Comparison of ENCODE assay signal across 15 cellular contexts in the genomic region with DNA sequence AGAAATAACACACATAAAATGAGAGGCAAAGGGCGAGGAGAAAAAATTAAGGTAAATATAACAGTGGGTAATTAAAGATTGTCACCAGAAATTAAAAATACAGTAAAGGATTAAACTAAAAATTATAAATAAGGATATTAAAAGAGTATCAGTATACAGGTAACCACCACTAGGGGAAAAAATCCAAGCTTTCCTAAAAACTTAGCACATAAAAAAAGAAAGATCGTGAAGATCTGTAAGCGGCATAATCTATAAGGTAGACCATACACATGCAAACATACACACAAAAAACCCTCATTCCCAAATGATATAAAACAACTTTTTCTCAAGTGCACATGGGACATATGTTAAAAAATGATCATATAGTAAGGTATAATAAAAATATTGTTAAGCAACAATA.
DNase-seq lines count a peak whose midpoint lies in the region; ATAC-seq and TF ChIP-seq lines count a peak whose summit lies in the region.
"Had no signal": no experiment of that assay in that cellular context is flagged by ENCODE, and none has a peak within 500 bp of the region (broad histone marks: within the 10 kb centered on the region; RNA-seq: fewer than 3 reads in every experiment).

No MANE protein-coding gene starts in this region.

- H3K27me3 Mint-ChIP-seq in H9 (ENCODE audit: low read depth) (no peaks in the 10 kb centered on the region), endodermal cell (ENCODE audit: insufficient read depth) (no peaks in the 10 kb centered on the region), neural crest cell (ENCODE audit: low read depth) (no peaks in the 10 kb centered on the region)
- H3K27me3 Mint-ChIP-seq: CD4-positive, alpha-beta memory T cell; IgD-negative memory B cell had no signal

- no peak overlapping the region for H3K56ac ChIP-seq in H9 (ENCODE audit: insufficient read length, low read depth, low read length)

- no peak overlapping the region for H2AK5ac ChIP-seq in H9 (ENCODE audit: insufficient read length, low read length)

- no peak overlapping the region for H4K8ac ChIP-seq in H9 (replicated peaks; ENCODE audit: insufficient read length, low read depth, low read length)

- no peak overlapping the region for H3K4ac ChIP-seq in H9 (ENCODE audit: low read depth, low read length)

- H3K36me3 ChIP-seq in endodermal cell (ENCODE audit: control insufficient read depth, insufficient read depth, low read length) = no peaks in the 10 kb centered on the region

- H3K4me1 ChIP-seq in H9 (ENCODE audit: insufficient read depth, low read length) (no peaks in the 10 kb centered on the region), endodermal cell (ENCODE audit: control insufficient read depth, insufficient read depth, low read length) (no peaks in the 10 kb centered on the region)

- H3K79me2 ChIP-seq in H9 (ENCODE audit: insufficient read depth, low read length) = no peaks in the 10 kb centered on the region

- no peaks in the 10 kb centered on the region for H3K9me3 ChIP-seq in H9 (ENCODE audit: control insufficient read depth, low read depth, low read length)
- H3K9me3 ChIP-seq in endodermal cell (ENCODE audit: control insufficient read depth, low read length) = no peaks in the 10 kb centered on the region

- no peak overlapping the region for H3T11ph ChIP-seq in H9 (ENCODE audit: low read length)

- no peak overlapping the region for H3K23ac ChIP-seq in H9 (ENCODE audit: insufficient read length, low read depth, low read length)

- H4K5ac ChIP-seq in H9 (ENCODE audit: insufficient read length, low read depth, low read length) = no peak overlapping the region

- H3K27ac ChIP-seq in H9 (ENCODE audit: insufficient read length, low read depth, low read length) = no peak overlapping the region
- no peak overlapping the region for H3K27ac ChIP-seq in endodermal cell (ENCODE audit: low read depth, low read length)

- H3K27me3 ChIP-seq in H9 (ENCODE audit: insufficient read depth, low read length) (no peaks in the 10 kb centered on the region), endodermal cell (ENCODE audit: control insufficient read depth, insufficient read depth, low read length, poor library complexity, severe bottlenecking) (no peaks in the 10 kb centered on the region)

- no peaks in the 10 kb centered on the region for H3K23me2 ChIP-seq in H9 (ENCODE audit: insufficient read length, low read depth, low read length, poor library complexity, severe bottlenecking)

- H3K27ac Mint-ChIP-seq in H9 = no peak overlapping the region
- no peak overlapping the region for H3K27ac Mint-ChIP-seq in endodermal cell
- no peak overlapping the region for H3K27ac Mint-ChIP-seq in neural crest cell (ENCODE audit: unreplicated experiment)
- H3K27ac Mint-ChIP-seq: CD14-positive monocyte; CD4-positive, alpha-beta memory T cell; IgD-negative memory B cell had no signal

- no peak overlapping the region for H2BK12ac ChIP-seq in H9 (ENCODE audit: insufficient read length, low read depth, low read length)

- no peak for ATAC-seq in HG02759 (IDR thresholded peaks at IDR 0.05; ENCODE audit: unreplicated experiment)
- ATAC-seq in HG02610 (IDR thresholded peaks at IDR 0.05; ENCODE audit: unreplicated experiment) = no peak
- ATAC-seq: GM12878, HepG2 had no signal

- no peak overlapping the region for H2BK20ac ChIP-seq in H9 (ENCODE audit: low read depth, low read length, poor library complexity, severe bottlenecking)

- H2BK5ac ChIP-seq in H9 (ENCODE audit: insufficient read length, low read length) = no peak overlapping the region

- H2AFZ ChIP-seq in H9 (ENCODE audit: low read length) = no peak overlapping the region

- no peaks in the 10 kb centered on the region for H4K20me1 ChIP-seq in H9 (ENCODE audit: control insufficient read depth, insufficient read depth, insufficient read length)

- H3K4me2 ChIP-seq in H9 (ENCODE audit: insufficient read depth, insufficient read length, low read length) = no peak overlapping the region

- H4K91ac ChIP-seq in H9 (ENCODE audit: insufficient read length, low read depth, low read length) = no peak overlapping the region

- H3K4me3 Mint-ChIP-seq in H9 (no peak overlapping the region), endodermal cell (no peak overlapping the region), neural crest cell (no peak overlapping the region)
- H3K4me3 Mint-ChIP-seq: CD14-positive monocyte; CD4-positive, alpha-beta memory T cell; IgD-negative memory B cell had no signal

- DNase-seq in H9 (no peak), endodermal cell (no peak), neural crest cell (ENCODE audit: low read depth, low spot score) (no peak)
- DNase-seq in central memory CD4-positive, alpha-beta T cell = no peak
- DNase-seq: ACHN; CD4-positive, alpha-beta memory T cell; DMS79 treated with DMSO at 0.1 percent for 48 hours; HCEC 1CT; KBM-7 had no signal

- TF ChIP-seq CTCF in H9 (conservative IDR thresholded peaks at IDR 0.05) (peak; percentile 31; the same call in 2 of the 3 replicates), endodermal cell (conservative IDR thresholded peaks at IDR 0.05) (peak; percentile 50), neural crest cell (conservative IDR thresholded peaks at IDR 0.05) (peak; percentile 33)

- H3K18ac ChIP-seq in H9 (ENCODE audit: insufficient read length, low read depth, low read length) = no peak overlapping the region

- H2BK15ac ChIP-seq in H9 (ENCODE audit: low read depth, low read length) = no peak overlapping the region

- H3K79me1 ChIP-seq in H9 (ENCODE audit: insufficient read depth, low read depth, low read length, poor library complexity, severe bottlenecking) = no peaks in the 10 kb centered on the region

- no peak overlapping the region for H3K14ac ChIP-seq in H9 (ENCODE audit: insufficient read depth, low read length)

- H3K4me1 Mint-ChIP-seq in H9 (peaks cover 0 to 3% of the 10 kb centered on the region in 2 experiments; a peak in 2 of 4 replicates), endodermal cell (no peaks in the 10 kb centered on the region), neural crest cell (peaks cover 4% of the 10 kb centered on the region)
- H3K4me1 Mint-ChIP-seq: CD14-positive monocyte; CD4-positive, alpha-beta memory T cell; IgD-negative memory B cell had no signal

- H3K9me3 Mint-ChIP-seq in H9 (no peaks in the 10 kb centered on the region; a peak in 1 of 5 replicates), endodermal cell (no peaks in the 10 kb centered on the region), neural crest cell (peaks cover 2% of the 10 kb centered on the region)

- H3K36me3 Mint-ChIP-seq in H9 (ENCODE audit: insufficient read depth in 1 of 3, low read depth in 3 of 3) (no peaks in the 10 kb centered on the region), endodermal cell (ENCODE audit: low read depth) (no peaks in the 10 kb centered on the region), neural crest cell (ENCODE audit: low read depth) (no peaks in the 10 kb centered on the region)
- H3K36me3 Mint-ChIP-seq: CD14-positive monocyte; CD4-positive, alpha-beta memory T cell; IgD-negative memory B cell had no signal

- H2BK120ac ChIP-seq in H9 (ENCODE audit: low read depth, low read length, poor library complexity, severe bottlenecking) = no peak overlapping the region

- H3K4me3 ChIP-seq in endodermal cell (ENCODE audit: low read length) = no peak overlapping the region
- H3K4me3 ChIP-seq: GM12878 had no signal

- WGBS in H9 (ENCODE audit: extremely low coverage, insufficient read length, low lambda C conversion rate) = no CpG with 5 or more reads among the region's 3 CpGs
- 82% methylated on average over 3 of the region's 3 CpGs; no CpG with 5 or more reads in 1 of the 2 experiments for WGBS in endodermal cell (ENCODE audit: insufficient coverage in 1 of 2, insufficient read length in 1 of 2), 2 experiments

- H3K9ac ChIP-seq in H9 (ENCODE audit: extremely low read depth, insufficient read length, low read length) (no peak overlapping the region), endodermal cell (ENCODE audit: extremely low read depth, low read length, poor library complexity, severe bottlenecking) (no peak overlapping the region)
